In genomic region chr18:54828290-54828871, GRCh38 we compare ENCODE assay signal across 9 cellular contexts. TPM values are rescaled to one million over a fixed set of nuclear protein-coding genes. Genes with fewer than 3 reads are reported as not detected.
DNase-seq lines count a peak whose midpoint lies in the region; ATAC-seq, FAIRE-seq and TF ChIP-seq lines count a peak whose summit lies in the region.
"Had no signal": no experiment of that assay in that cellular context is flagged by ENCODE, and none has a peak within 500 bp of the region (broad histone marks: within the 10 kb centered on the region; RNA-seq: fewer than 3 reads in every experiment).

A gene with protein sequence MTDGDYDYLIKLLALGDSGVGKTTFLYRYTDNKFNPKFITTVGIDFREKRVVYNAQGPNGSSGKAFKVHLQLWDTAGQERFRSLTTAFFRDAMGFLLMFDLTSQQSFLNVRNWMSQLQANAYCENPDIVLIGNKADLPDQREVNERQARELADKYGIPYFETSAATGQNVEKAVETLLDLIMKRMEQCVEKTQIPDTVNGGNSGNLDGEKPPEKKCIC (plus strand): TSS chr18:54828477. CDS start chr18:54877586, 49,109 bp downstream.

- peaks cover 33% of the 10 kb centered on the region for H3K4me1 ChIP-seq in keratinocyte (ENCODE audit: control insufficient read depth, extremely low read depth, insufficient read depth, low read length)

- peak within 1 kb of the TSS; percentile 98 for H3K4me2 ChIP-seq in keratinocyte (ENCODE audit: control insufficient read depth, extremely low read depth, insufficient read depth, low read depth, low read length)

- no peak within 1 kb of the TSS for H3K27ac Mint-ChIP-seq in WTC11

- ATAC-seq in WTC11 (peak; percentile 96), HG02759 (IDR thresholded peaks at IDR 0.05; ENCODE audit: unreplicated experiment) (no peak), HG03025 (IDR thresholded peaks at IDR 0.05; ENCODE audit: low FRiP score, unreplicated experiment) (no peak)

- no peaks in the 10 kb centered on the region for H4K20me1 ChIP-seq in keratinocyte (ENCODE audit: control insufficient read depth, extremely low read depth, insufficient read depth, low read length)

- peak within 1 kb of the TSS; percentile 98 for H2AFZ ChIP-seq in keratinocyte (ENCODE audit: control insufficient read depth, low read length)

- FAIRE-seq in keratinocyte (lab: Jason Lieb, UNC) = peak; percentile 94

- POLR2A ChIA-PET in WTC11 (lab: Charles Lee) = no interaction called here

- peak within 1 kb of the TSS; percentile 95 for H3K9ac ChIP-seq in keratinocyte (ENCODE audit: control insufficient read depth, extremely low read depth, insufficient read depth, low read length)

- no peaks in the 10 kb centered on the region for H3K9me1 ChIP-seq in keratinocyte (ENCODE audit: control insufficient read depth, extremely low read depth, insufficient read depth, low read length)

- TF ChIP-seq CTCF in GM12865 (IDR thresholded peaks at IDR 0.05; ENCODE audit: insufficient read depth, low read depth, low read length, missing control alignments) = no peak
- TF ChIP-seq CTCF in WTC11 (IDR thresholded peaks at IDR 0.05) = no peak
- TF ChIP-seq CTCF in cardiac fibroblast (IDR thresholded peaks at IDR 0.05; ENCODE audit: low read depth, low read length) = no peak
- peak in 1 of 3 experiments; percentile 5 for TF ChIP-seq CTCF in keratinocyte (optimal IDR thresholded peaks at IDR 0.05 in 1 of 3, IDR thresholded peaks at IDR 0.05 in 1 of 3, conservative IDR thresholded peaks at IDR 0.05 in 1 of 3; ENCODE audit: extremely low read depth in 1 of 3, insufficient read depth in 2 of 3, low read length in 3 of 3)

- peak within 1 kb of the TSS; percentile 80 for H3K4me3 Mint-ChIP-seq in WTC11

- H3K36me3 Mint-ChIP-seq in WTC11 = no peaks in the 10 kb centered on the region

- CTCF ChIA-PET in WTC11 (lab: Charles Lee) = no interaction called here

- DNase-seq in GM12865 (ENCODE audit: low read depth) (peak; percentile 16), NCI-H146 (lab: John Stamatoyannopoulos, UW) (peak; percentile 56), WTC11 (ENCODE audit: low spot score) (peak; percentile 80), cardiac fibroblast (ENCODE audit: low read depth in 2 of 2) (peak; percentile 83 to 89), keratinocyte (ENCODE audit: low read depth, low spot score) (peak; percentile 55)
- DNase-seq in stimulated activated CD4-positive, alpha-beta T cell treated with anti-CD3 and anti-CD28 coated beads, Interleukin-12 subunit alpha, Interleukin-12 subunit beta, amount 100 ng/mL, for 24 hours (ENCODE audit: low read depth in 2 of 2) = peak; percentile 41 to 67

- H3K4me1 Mint-ChIP-seq in WTC11 = peaks cover 16% of the 10 kb centered on the region

- dilution Hi-C loops in keratinocyte (cut with MboI; ENCODE audit: extremely low pct_ligation_motif_present, low sequenced_read_pairs) = no loop called here

- H3K79me2 ChIP-seq in keratinocyte (ENCODE audit: control insufficient read depth, insufficient read depth, low read length) = no peaks in the 10 kb centered on the region

- H3K36me3 ChIP-seq in keratinocyte (ENCODE audit: control insufficient read depth in 2 of 2, extremely low read depth in 1 of 2, insufficient read depth in 2 of 2, low read length in 2 of 2) = no peaks in the 10 kb centered on the region

- no peaks in the 10 kb centered on the region for H3K9me3 ChIP-seq in keratinocyte (ENCODE audit: control insufficient read depth, low read depth, low read length)

- peaks cover 8% of the 10 kb centered on the region for H3K9me3 Mint-ChIP-seq in WTC11

- H3K27ac ChIP-seq in keratinocyte (ENCODE audit: control insufficient read depth, insufficient read depth, low read length) = peak within 1 kb of the TSS; percentile 91

- no peaks in the 10 kb centered on the region for H3K27me3 ChIP-seq in keratinocyte (ENCODE audit: control insufficient read depth, extremely low read depth, insufficient read depth, low read length)

- H3K27me3 Mint-ChIP-seq in WTC11 (ENCODE audit: low read depth) = peaks cover 9% of the 10 kb centered on the region

- H3K4me3 ChIP-seq in GM12865 (ENCODE audit: low read depth, low read length) = no peak within 1 kb of the TSS
- H3K4me3 ChIP-seq in cardiac fibroblast (replicated peaks in 1 of 2; ENCODE audit: low read depth in 2 of 2, low read length in 2 of 2) = peak within 1 kb of the TSS; percentile 52 to 69
- H3K4me3 ChIP-seq in keratinocyte (ENCODE audit: control insufficient read depth in 2 of 3, extremely low read depth in 1 of 3, insufficient read depth in 2 of 3, low read depth in 1 of 3, low read length in 3 of 3) = peak within 1 kb of the TSS; percentile 56 to 92 (median 77)

TF ChIP-seq in WTC11, 78 proteins besides CTCF, POLR2A, EP300 and RAD21 (continues in another document):
- TF ChIP-seq ZBTB21 (CRISPR knock-in tag; IDR thresholded peaks at IDR 0.05; ENCODE audit: borderline replicate concordance) (peak; percentile 66; the same call in 1 of the 2 replicates), ATF1 (CRISPR knock-in tag; IDR thresholded peaks at IDR 0.05) (no peak), ZNF138 (CRISPR knock-in tag; conservative IDR thresholded peaks at IDR 0.05) (no peak), CBFB (CRISPR knock-in tag; IDR thresholded peaks at IDR 0.05; ENCODE audit: low read depth) (no peak), FOXP1 (CRISPR knock-in tag; IDR thresholded peaks at IDR 0.05; ENCODE audit: borderline replicate concordance) (no peak), ZNF425 (CRISPR knock-in tag; conservative IDR thresholded peaks at IDR 0.05) (no peak), CDX4 (CRISPR knock-in tag; IDR thresholded peaks at IDR 0.05; ENCODE audit: borderline replicate concordance) (no peak), NFYB (CRISPR knock-in tag; conservative IDR thresholded peaks at IDR 0.05; ENCODE audit: low read depth) (no peak), FOXP4 (CRISPR knock-in tag; IDR thresholded peaks at IDR 0.05) (0 out of 2 replicates have a peak, but pooled peaks have one; percentile 27), MYBL2 (CRISPR knock-in tag; IDR thresholded peaks at IDR 0.05) (no peak)
- TF ChIP-seq, protein P1, sequence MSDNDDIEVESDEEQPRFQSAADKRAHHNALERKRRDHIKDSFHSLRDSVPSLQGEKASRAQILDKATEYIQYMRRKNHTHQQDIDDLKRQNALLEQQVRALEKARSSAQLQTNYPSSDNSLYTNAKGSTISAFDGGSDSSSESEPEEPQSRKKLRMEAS (CRISPR knock-in tag; IDR thresholded peaks at IDR 0.05) = peak; percentile 64; the same call in 1 of the 2 replicates
- TF ChIP-seq, protein P2, sequence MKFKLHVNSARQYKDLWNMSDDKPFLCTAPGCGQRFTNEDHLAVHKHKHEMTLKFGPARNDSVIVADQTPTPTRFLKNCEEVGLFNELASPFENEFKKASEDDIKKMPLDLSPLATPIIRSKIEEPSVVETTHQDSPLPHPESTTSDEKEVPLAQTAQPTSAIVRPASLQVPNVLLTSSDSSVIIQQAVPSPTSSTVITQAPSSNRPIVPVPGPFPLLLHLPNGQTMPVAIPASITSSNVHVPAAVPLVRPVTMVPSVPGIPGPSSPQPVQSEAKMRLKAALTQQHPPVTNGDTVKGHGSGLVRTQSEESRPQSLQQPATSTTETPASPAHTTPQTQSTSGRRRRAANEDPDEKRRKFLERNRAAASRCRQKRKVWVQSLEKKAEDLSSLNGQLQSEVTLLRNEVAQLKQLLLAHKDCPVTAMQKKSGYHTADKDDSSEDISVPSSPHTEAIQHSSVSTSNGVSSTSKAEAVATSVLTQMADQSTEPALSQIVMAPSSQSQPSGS (CRISPR knock-in tag; IDR thresholded peaks at IDR 0.05; ENCODE audit: borderline replicate concordance, low read depth) = no peak

RNA-seq across cellular contexts. Expression of the gene that starts here (rescaled TPM):
- total RNA-seq in WTC11 (2021) = 0.30 to 0.87 TPM (median 0.80 TPM) in 3 replicates
- 1.3 to 4.2 TPM (median 4.0 TPM) in 3 replicates for polyA plus RNA-seq in keratinocyte
- 20.7 TPM for polyA plus RNA-seq in keratinocyte (2011; ENCODE audit: low read depth)
- 2.2 and 3.5 TPM in 2 replicates for polyA plus RNA-seq in keratinocyte (2011; cell fraction: cytosol; rRNA removed)
- polyA plus RNA-seq in keratinocyte (2011; cell fraction: nucleus; rRNA removed) = 2.2 and 3.0 TPM in 2 replicates
- 4.1 and 11.9 TPM in 2 replicates for polyA plus RNA-seq in keratinocyte (2012; ENCODE audit: low replicate concordance)
- 1.9 to 7.5 TPM (median 7.0 TPM) in 3 replicates for polyA minus RNA-seq in keratinocyte
- polyA minus RNA-seq in keratinocyte (2011; cell fraction: cytosol; rRNA and poly(A)+ RNA removed) = 4.8 TPM
- polyA minus RNA-seq in keratinocyte (2011; cell fraction: nucleus; rRNA and poly(A)+ RNA removed) = 3.5 and 4.1 TPM in 2 replicates
- total RNA-seq: dermis microvascular lymphatic vessel endothelial cell had no signal

Comparison
In these comparisons a context has a peak if more than half of its experiments do, and no peak if none do; other contexts are left out.
1. Peak in DNase-seq and ATAC-seq in WTC11; RNA of the gene not detected or under 1 TPM.
2. DNase-seq: peak in every context shown above with its lines; median percentile 86 in cardiac fibroblast; 80 in WTC11; 56 in NCI-H146; 55 in keratinocyte; 54 in stimulated activated CD4-positive, alpha-beta T cell treated with anti-CD3 and anti-CD28 coated beads, Interleukin-12 subunit alpha, Interleukin-12 subunit beta, amount 100 ng/mL, for 24 hours; 16 in GM12865.